In genomic region chr6:88512951-88513350, GRCh38 we compare ENCODE assay signal across 18 cellular contexts.
DNase-seq lines count a peak whose midpoint lies in the region; ATAC-seq and TF ChIP-seq lines count a peak whose summit lies in the region.
"Had no signal": no experiment of that assay in that cellular context is flagged by ENCODE, and none has a peak within 500 bp of the region (broad histone marks: within the 10 kb centered on the region; RNA-seq: fewer than 3 reads in every experiment).

No MANE protein-coding gene starts in this region.

- H3K4me1 ChIP-seq in breast epithelium: no peaks in the 10 kb centered on the region
- H3K4me1 ChIP-seq: BLaER1 treated with 17β-estradiol and CSF1 and Interleukin-3, amounts not matched to agents 10 nM and 100 nM; Peyer's patch had no signal

- POLR2A ChIA-PET in MCF 10A (lab: Yijun Ruan, JAX) (no interaction called here), RWPE1 (lab: Yijun Ruan, JAX; ENCODE audit: low non-redundant PET) (no interaction called here)

- peaks cover 0 to 2% of the 10 kb centered on the region in 2 donors for H3K9me3 ChIP-seq in breast epithelium
- H3K9me3 ChIP-seq: BLaER1 treated with 17β-estradiol and CSF1 and Interleukin-3, amounts not matched to agents 10 nM and 100 nM; Peyer's patch had no signal

- H3K36me3 ChIP-seq in breast epithelium: no peaks in the 10 kb centered on the region
- H3K36me3 ChIP-seq: BLaER1 treated with 17β-estradiol and CSF1 and Interleukin-3, amounts not matched to agents 10 nM and 100 nM; Peyer's patch had no signal

- TF ChIP-seq POLR2A in breast epithelium (IDR thresholded peaks at IDR 0.05): no peak

- no peaks in the 10 kb centered on the region for H3K27me3 ChIP-seq in breast epithelium
- H3K27me3 ChIP-seq: BLaER1 treated with 17β-estradiol and CSF1 and Interleukin-3, amounts not matched to agents 10 nM and 100 nM; Peyer's patch had no signal

- no peaks in the 10 kb centered on the region for H3K4me1 Mint-ChIP-seq in MCF 10A (ENCODE audit: insufficient read depth, unreplicated experiment)
- H3K4me1 Mint-ChIP-seq: CD8-positive, alpha-beta memory T cell had no signal

- H3K27me3 Mint-ChIP-seq in MCF 10A (ENCODE audit: insufficient read depth, unreplicated experiment): no peaks in the 10 kb centered on the region

- H3K9me3 Mint-ChIP-seq in MCF 10A (ENCODE audit: unreplicated experiment): no peaks in the 10 kb centered on the region
- H3K9me3 Mint-ChIP-seq: CD8-positive, alpha-beta memory T cell had no signal

- no peaks in the 10 kb centered on the region for H3K36me3 Mint-ChIP-seq in MCF 10A (ENCODE audit: insufficient read depth, unreplicated experiment)
- H3K36me3 Mint-ChIP-seq: CD8-positive, alpha-beta memory T cell had no signal

- TF ChIP-seq CTCF in MCF 10A (IDR thresholded peaks at IDR 0.05; ENCODE audit: unreplicated experiment) (no peak), breast epithelium (IDR thresholded peaks at IDR 0.05) (no peak), RWPE1 (conservative IDR thresholded peaks at IDR 0.05; ENCODE audit: low read depth) (no peak)

- H3K27ac Mint-ChIP-seq in MCF 10A (ENCODE audit: low read depth, unreplicated experiment): no peak overlapping the region
- H3K27ac Mint-ChIP-seq: CD8-positive, alpha-beta memory T cell had no signal

- intact Hi-C loops in MCF 10A (cut with micrococcal nuclease) (no loop called here), breast epithelium (cut with DNase I; ENCODE audit: low total_unique reads) (no loop called here), cardiac septum (cut with DNase I) (no loop called here)

- peak; percentile 7 for DNase-seq in MCF 10A (ENCODE audit: unreplicated experiment)
- no peak for DNase-seq in breast epithelium (ENCODE audit: low spot score in 2 of 2)
- DNase-seq in RWPE1 (ENCODE audit: low spot score): peak; percentile 11
- peak; percentile 3 for DNase-seq in epithelial cell of prostate (ENCODE audit: low read depth, low spot score)
- DNase-seq in renal cortical epithelial cell (ENCODE audit: low read depth): peak; percentile 59
- no peak for DNase-seq in NCI-H748 treated with DMSO at 0.1 percent for 48 hours (lab: John Stamatoyannopoulos, UW)
- no peak for DNase-seq in cardiac septum (ENCODE audit: low spot score)
- DNase-seq: CD8-positive, alpha-beta memory T cell; DMS79; MV-4-11; NCI-H1436 treated with DMSO at 0.1 percent for 48 hours; NCI-H2029 treated with DMSO at 0.1 percent for 48 hours; NCI-H2171 treated with DMSO at 0.1 percent for 48 hours; Peyer's patch; SIG-M5 had no signal

- CTCF ChIA-PET in MCF 10A (lab: Yijun Ruan, JAX) (interaction anchor here (0.6 to 0.9 kb wide), 5 partner anchors 20 to 1157 kb away, joined by 3 to 5 read pairs (median 3); no protein-coding TSS in a partner anchor), RWPE1 (lab: Yijun Ruan, JAX) (interaction anchor here (0.6 kb wide), 1 partner anchor 229 kb away, joined by 3 read pairs; no protein-coding TSS in a partner anchor)

- no peak overlapping the region for H3K27ac ChIP-seq in breast epithelium
- no peak overlapping the region for H3K27ac ChIP-seq in RWPE1
- H3K27ac ChIP-seq in epithelial cell of prostate: no peak overlapping the region
- H3K27ac ChIP-seq: BLaER1 treated with 17β-estradiol and CSF1 and Interleukin-3, amounts not matched to agents 10 nM and 100 nM; Peyer's patch had no signal

- ATAC-seq in HG03108 (IDR thresholded peaks at IDR 0.05; ENCODE audit: unreplicated experiment): no peak
- ATAC-seq: HCT116 had no signal

- H3K4me3 Mint-ChIP-seq in MCF 10A (ENCODE audit: unreplicated experiment): no peak overlapping the region
- H3K4me3 Mint-ChIP-seq: CD8-positive, alpha-beta memory T cell had no signal

- BruUV-seq in MCF 10A (replicated peaks; lab: Mats Ljungman, UMichigan): no TSS peak

- no peak overlapping the region for H3K4me3 ChIP-seq in breast epithelium
- H3K4me3 ChIP-seq: BLaER1 treated with 17β-estradiol and CSF1 and Interleukin-3, amounts not matched to agents 10 nM and 100 nM; Peyer's patch had no signal

Comparison
In these comparisons a context has a peak if more than half of its experiments do, and no peak if none do; other contexts are left out.
1. DNase-seq: peak in MCF 10A (single experiment), RWPE1 (single experiment), epithelial cell of prostate (single experiment) and renal cortical epithelial cell (single experiment); none in breast epithelium (0 of 2), NCI-H748 treated with DMSO at 0.1 percent for 48 hours (single experiment) and cardiac septum (single experiment).